ENCODE assay signal across 9 cellular contexts in genomic region chr10:133274751-133275682, GRCh38. TPM values are rescaled to one million over a fixed set of nuclear protein-coding genes. Genes with fewer than 3 reads are reported as not detected.
A peak's percentile ranks its signal among the peaks of the same experiment; 100 is the strongest.
DNase-seq lines count a peak whose midpoint lies in the region; ATAC-seq and TF ChIP-seq lines count a peak whose summit lies in the region.
"Had no signal": no experiment of that assay in that cellular context is flagged by ENCODE, and none has a peak within 500 bp of the region (broad histone marks: within the 10 kb centered on the region; RNA-seq: fewer than 3 reads in every experiment).

No MANE protein-coding gene starts in this region.

- H3K9me3 Mint-ChIP-seq in CD14-positive monocyte (peaks cover 0 to 2% (median 0%) of the 10 kb centered on the region in 7 donors), HFFc6 (no peaks in the 10 kb centered on the region)
- no peaks in the 10 kb centered on the region for H3K9me3 Mint-ChIP-seq in activated CD4-positive, alpha-beta T cell treated with anti-CD3 and anti-CD28 coated beads for 36 hours (ENCODE audit: low read depth)

- H3K4me1 Mint-ChIP-seq in CD14-positive monocyte, result peaks cover 45% of the 10 kb centered on the region
- H3K4me1 Mint-ChIP-seq in activated CD4-positive, alpha-beta T cell treated with anti-CD3 and anti-CD28 coated beads for 36 hours, result peaks cover 19% of the 10 kb centered on the region
- H3K4me1 Mint-ChIP-seq in HFFc6 (ENCODE audit: low read depth), result peaks cover 12% of the 10 kb centered on the region

- H3K4me3 Mint-ChIP-seq in CD14-positive monocyte (peak overlapping the region; percentile 90 to 91), HFFc6 (no peak overlapping the region)
- peak overlapping the region; percentile 92 for H3K4me3 Mint-ChIP-seq in activated CD4-positive, alpha-beta T cell treated with anti-CD3 and anti-CD28 coated beads for 36 hours

- TF ChIP-seq CTCF in CD14-positive monocyte (IDR thresholded peaks at IDR 0.05), result no peak
- TF ChIP-seq CTCF in HFFc6 (IDR thresholded peaks at IDR 0.05), result no peak

- H3K36me3 Mint-ChIP-seq in CD14-positive monocyte, result peaks cover 31 to 34% of the 10 kb centered on the region in 2 donors
- H3K36me3 Mint-ChIP-seq in activated CD4-positive, alpha-beta T cell treated with anti-CD3 and anti-CD28 coated beads for 36 hours (ENCODE audit: low read depth), result peaks cover 23% of the 10 kb centered on the region
- no peaks in the 10 kb centered on the region for H3K36me3 Mint-ChIP-seq in HFFc6 (ENCODE audit: low read depth)

- H3K27me3 Mint-ChIP-seq in CD14-positive monocyte (ENCODE audit: low read depth in 3 of 3) (peaks cover 0 to 18% (median 2%) of the 10 kb centered on the region in 3 donors), HFFc6 (ENCODE audit: insufficient read depth) (no peaks in the 10 kb centered on the region)
- no peaks in the 10 kb centered on the region for H3K27me3 Mint-ChIP-seq in activated CD4-positive, alpha-beta T cell treated with anti-CD3 and anti-CD28 coated beads for 36 hours

- peak; percentile 89 for DNase-seq in CD14-positive monocyte (ENCODE audit: low spot score)
- peak; percentile 92 for DNase-seq in activated CD4-positive, alpha-beta T cell treated with anti-CD3 and anti-CD28 coated beads for 36 hours
- DNase-seq in erythroblast (lab: John Stamatoyannopoulos, UW), result peak; percentile 69
- peak; percentile 75 to 79 for DNase-seq in stimulated activated CD8-positive, alpha-beta memory T cell treated with anti-CD3 and anti-CD28 coated beads, Interleukin-2, amount 100 ng/mL, for 48 hours (ENCODE audit: low read depth in 2 of 2)
- DNase-seq in HFFc6, result no peak
- no peak for DNase-seq in HuH-7 (ENCODE audit: low spot score)

- intact Hi-C loops in CD14-positive monocyte (cut with micrococcal nuclease), result no loop called here
- intact Hi-C loops in activated CD4-positive, alpha-beta T cell treated with anti-CD3 and anti-CD28 coated beads for 36 hours (cut with DNase I, micrococcal nuclease), result loop anchor here (1.0 to 2.0 kb wide), 6 partner anchors 14 to 131 kb away; partner anchors contain the start of genes TUBGCP2 (in 2 of the 2), ZNF511 (in 2 of the 2), ECHS1 (in 1 of the 2) and PAOX (in 1 of the 2)

- CTCF ChIA-PET in activated CD4-positive, alpha-beta T cell treated with anti-CD3 and anti-CD28 coated beads for 36 hours (lab: Charles Lee), result interaction anchor here (1.1 to 2.2 kb wide), 7 partner anchors 11 to 32 kb away, joined by 3 to 12 read pairs (median 6); no protein-coding TSS in a partner anchor

- H3K27ac Mint-ChIP-seq in CD14-positive monocyte, result peak overlapping the region; percentile 87 to 96 (median 94)
- peak overlapping the region; percentile 90 for H3K27ac Mint-ChIP-seq in activated CD4-positive, alpha-beta T cell treated with anti-CD3 and anti-CD28 coated beads for 36 hours
- H3K27ac Mint-ChIP-seq in HFFc6, result no peak overlapping the region

- no peak for TF ChIP-seq POLR2A in erythroblast (IDR thresholded peaks at IDR 0.05; ENCODE audit: low read length)

- POLR2A ChIA-PET in activated CD4-positive, alpha-beta T cell treated with anti-CD3 and anti-CD28 coated beads for 36 hours (lab: Charles Lee), result interaction anchor here (0.5 to 2.0 kb wide), 4 partner anchors 9 to 16 kb away, joined by 3 to 13 read pairs (median 6); no protein-coding TSS in a partner anchor

- ATAC-seq in GM19397 (IDR thresholded peaks at IDR 0.05; ENCODE audit: unreplicated experiment) (peak; percentile 42), HG03469 (IDR thresholded peaks at IDR 0.05; ENCODE audit: unreplicated experiment) (peak; percentile 40)
- ATAC-seq in activated CD4-positive, alpha-beta T cell treated with anti-CD3 and anti-CD28 coated beads for 36 hours, result peak; percentile 64

RNA-seq across cellular contexts. Expression of gene ADAM8, which starts 1.7 kb away (rescaled TPM):
- 10 to 100 TPM; 32.7 to 72.8 TPM for polyA plus RNA-seq in CD14-positive monocyte
- total RNA-seq in activated CD4-positive, alpha-beta T cell treated with anti-CD3 and anti-CD28 coated beads for 36 hours, result 100 to 1,000 TPM; 124 to 176 TPM
- 1 to 10 TPM in 5 of 6 experiments, under 1 TPM in 1; 0.99 to 2.9 (median 1.2) TPM for total RNA-seq in HFFc6 (2021; fragmentation: NEBNext Ultra II Directional; extraction: Animal tissue kit (Norgen Biotek cat#: 25700))

RNA-seq across cellular contexts. Expression of gene TUBGCP2, which starts 33.7 kb away (rescaled TPM):
- 10 to 100 TPM; 25.9 to 39.3 TPM for polyA plus RNA-seq in CD14-positive monocyte
- 10 to 100 TPM; 43.3 to 50.2 TPM for total RNA-seq in activated CD4-positive, alpha-beta T cell treated with anti-CD3 and anti-CD28 coated beads for 36 hours
- total RNA-seq in HFFc6 (2021; fragmentation: NEBNext Ultra II Directional; extraction: Animal tissue kit (Norgen Biotek cat#: 25700)), result 10 to 100 TPM; 72.5 to 80.8 (median 77.7) TPM

RNA-seq across cellular contexts. Expression of gene ZNF511, which starts 33.7 kb away (rescaled TPM):
- 100 to 1,000 TPM in 1 of 2 donors, 10 to 100 TPM in 1; 84.7 to 118 TPM for polyA plus RNA-seq in CD14-positive monocyte
- 10 to 100 TPM; 58.1 to 73.2 TPM for total RNA-seq in activated CD4-positive, alpha-beta T cell treated with anti-CD3 and anti-CD28 coated beads for 36 hours
- 10 to 100 TPM; 45.7 to 62.0 (median 52.7) TPM for total RNA-seq in HFFc6 (2021; fragmentation: NEBNext Ultra II Directional; extraction: Animal tissue kit (Norgen Biotek cat#: 25700))

RNA-seq across cellular contexts. Expression of gene VENTX, which starts 37.4 kb away (rescaled TPM):
- 1 to 10 TPM; 1.4 to 1.6 TPM for polyA plus RNA-seq in CD14-positive monocyte
- total RNA-seq in activated CD4-positive, alpha-beta T cell treated with anti-CD3 and anti-CD28 coated beads for 36 hours, result not detected
- total RNA-seq in HFFc6 (2021; fragmentation: NEBNext Ultra II Directional; extraction: Animal tissue kit (Norgen Biotek cat#: 25700)), result not detected
- total RNA-seq: fibroblast of villous mesenchyme had no signal

RNA-seq across cellular contexts. Expression of gene UTF1, which starts 45.0 kb away (rescaled TPM):
- polyA plus RNA-seq in CD14-positive monocyte, result under 1 TPM; 0.14 to 0.48 TPM
- not detected for total RNA-seq in activated CD4-positive, alpha-beta T cell treated with anti-CD3 and anti-CD28 coated beads for 36 hours
- not detected for total RNA-seq in HFFc6 (2021; fragmentation: NEBNext Ultra II Directional; extraction: Animal tissue kit (Norgen Biotek cat#: 25700))
- total RNA-seq: fibroblast of villous mesenchyme had no signal

Comparison
In these comparisons a context has a peak if more than half of its experiments do, and no peak if none do; other contexts are left out.
1. DNase-seq: peak in CD14-positive monocyte (single experiment), activated CD4-positive, alpha-beta T cell treated with anti-CD3 and anti-CD28 coated beads for 36 hours (single experiment), erythroblast (2 of 2) and stimulated activated CD8-positive, alpha-beta memory T cell treated with anti-CD3 and anti-CD28 coated beads, Interleukin-2, amount 100 ng/mL, for 48 hours (2 of 2); none in HFFc6 (single experiment) and HuH-7 (single experiment).
2. RNA of gene ADAM8, which starts 1.7 kb away (total RNA-seq): 124 to 176 TPM in activated CD4-positive, alpha-beta T cell treated with anti-CD3 and anti-CD28 coated beads for 36 hours; 0.99 to 2.9 TPM in HFFc6; every median in the first group is over 10 times any median in the second.
3. intact Hi-C loops: an anchor here in activated CD4-positive, alpha-beta T cell treated with anti-CD3 and anti-CD28 coated beads for 36 hours (1.0 to 2.0 kb wide); none called in CD14-positive monocyte.
4. Peak in every context shown above with its lines, with median percentiles within 50 percentile points of each other: ATAC-seq.